Comparison of ENCODE assay signal across 14 cellular contexts in genomic region chr2:155980941-155981561, GRCh38.
DNase-seq lines count a peak whose midpoint lies in the region; ATAC-seq, FAIRE-seq and TF ChIP-seq lines count a peak whose summit lies in the region.
"Had no signal": no experiment of that assay in that cellular context is flagged by ENCODE, and none has a peak within 500 bp of the region (broad histone marks: within the 10 kb centered on the region; RNA-seq: fewer than 3 reads in every experiment).

No MANE protein-coding gene starts in this region.

- no peak for TF ChIP-seq CTCF in GM12865 (IDR thresholded peaks at IDR 0.05; ENCODE audit: insufficient read depth, low read depth, low read length, missing control alignments)
- no peak for TF ChIP-seq CTCF in NB4 (IDR thresholded peaks at IDR 0.05; ENCODE audit: low read depth, low read length)

- no peak for TF ChIP-seq POLR2A in NB4 (IDR thresholded peaks at IDR 0.05; ENCODE audit: extremely low read depth, insufficient read length)

- ATAC-seq in GM21360 (IDR thresholded peaks at IDR 0.05; ENCODE audit: unreplicated experiment) (peak; percentile 86), HG03060 (IDR thresholded peaks at IDR 0.05; ENCODE audit: low read depth, unreplicated experiment) (peak; percentile 80)

- DNase-seq in GM12865 (ENCODE audit: low read depth) (peak; percentile 5), NB4 (ENCODE audit: low read depth) (peak; percentile 26), activated gamma-delta T cell (lab: John Stamatoyannopoulos, UW) (no peak), cerebellar cortex (ENCODE audit: low spot score) (no peak), GM19239 (ENCODE audit: insufficient read length, low spot score) (no peak)
- DNase-seq in activated CD8-positive, alpha-beta memory T cell treated with anti-CD3 and anti-CD28 coated beads for 24 hours, result no peak
- DNase-seq: BE2C, cortex of kidney, GF-D8, NCI-H1436 treated with DMSO at 0.1 percent for 48 hours, sigmoid colon, trophoblast cell had no signal

- no peak overlapping the region for H3K4me3 ChIP-seq in GM12865 (ENCODE audit: low read depth, low read length)
- H3K4me3 ChIP-seq in NB4 (ENCODE audit: low read depth, low read length), result no peak overlapping the region
- H3K4me3 ChIP-seq: sigmoid colon had no signal

- no peak for FAIRE-seq in GM19239 (lab: Jason Lieb, UNC)

Comparison
In these comparisons a context has a peak if more than half of its experiments do, and no peak if none do; other contexts are left out.
1. DNase-seq: peak in GM12865 (single experiment) and NB4 (single experiment); none in activated gamma-delta T cell (single experiment), cerebellar cortex (single experiment), GM19239 (single experiment) and activated CD8-positive, alpha-beta memory T cell treated with anti-CD3 and anti-CD28 coated beads for 24 hours (single experiment).